In the genomic region with DNA sequence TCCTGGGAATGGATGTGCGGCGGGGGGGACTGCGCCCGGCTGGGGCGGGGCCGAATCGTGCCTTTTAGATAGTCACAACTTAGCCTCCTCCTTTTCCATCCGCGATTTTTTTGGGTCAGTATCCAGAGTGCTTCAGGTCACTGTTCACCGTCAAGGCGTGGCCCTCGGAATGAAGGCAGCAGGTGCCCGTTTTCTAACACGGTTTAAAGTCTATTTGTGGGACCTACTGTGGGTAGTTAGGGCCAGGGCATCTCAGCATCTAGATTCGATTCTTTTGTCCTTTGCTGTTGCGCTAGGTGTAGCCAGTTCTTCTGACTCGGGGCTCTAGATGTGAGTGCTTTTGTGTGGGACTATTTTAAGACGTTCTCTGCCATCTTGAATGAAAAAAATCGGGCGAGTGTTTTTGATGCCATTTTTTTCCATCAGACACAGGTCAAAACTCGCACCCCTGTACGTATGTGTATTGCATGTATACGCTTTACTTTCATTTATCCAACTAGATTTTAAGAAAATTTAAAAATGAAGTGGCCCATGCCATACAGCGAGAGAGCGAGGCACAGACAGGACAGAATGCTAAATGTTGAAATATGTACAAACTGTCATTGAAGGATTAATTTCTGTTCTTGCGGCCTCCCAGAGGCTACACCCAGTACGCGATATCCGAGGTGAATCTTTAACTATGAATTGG, we compare ENCODE assay signal across 8 cellular contexts. TPM values are rescaled to one million over a fixed set of nuclear protein-coding genes. Genes with fewer than 3 reads are reported as not detected.
A peak's percentile ranks its signal among the peaks of the same experiment; 100 is the strongest.
DNase-seq lines count a peak whose midpoint lies in the region; ATAC-seq lines count a peak whose summit lies in the region.

No MANE protein-coding gene starts in this region.

- H3K27ac Mint-ChIP-seq in effector memory CD8-positive, alpha-beta T cell, result peak overlapping the region; percentile 78 to 86

- DNase-seq in COR-L47 (lab: John Stamatoyannopoulos, UW), result peak; percentile 69
- DNase-seq in NCI-H1092 (lab: John Stamatoyannopoulos, UW), result peak; percentile 40
- peak in 3 of 5 experiments; percentile 4 to 78 (median 38) for DNase-seq in T-helper 2 cell
- peak in 2 of 3 experiments; percentile 29 to 42 for DNase-seq in effector memory CD8-positive, alpha-beta T cell
- DNase-seq in aorta, result no peak

- peaks cover 15% of the 10 kb centered on the region for H3K36me3 Mint-ChIP-seq in effector memory CD8-positive, alpha-beta T cell (ENCODE audit: insufficient read depth)

- peak overlapping the region; percentile 79 to 90 for H3K4me3 Mint-ChIP-seq in effector memory CD8-positive, alpha-beta T cell

- H3K4me3 ChIP-seq in muscle layer of duodenum (ENCODE audit: low read depth in 1 of 2, low read length in 2 of 2) (peak overlapping the region; percentile 93 to 96), aorta (ENCODE audit: low read length in 2 of 2) (peak overlapping the region; percentile 52 to 76)

- H3K9me3 ChIP-seq in muscle layer of duodenum (ENCODE audit: control insufficient read depth in 1 of 2, low read length in 2 of 2), result no peaks in the 10 kb centered on the region
- H3K9me3 ChIP-seq in aorta (ENCODE audit: control insufficient read depth, low read length), result no peaks in the 10 kb centered on the region

- intact Hi-C loops in aorta (cut with DNase I), result loop anchor here (5.0 kb wide), 3 partner anchors 86 to 119 kb away; no protein-coding TSS in a partner anchor

- no peaks in the 10 kb centered on the region for H3K27me3 ChIP-seq in muscle layer of duodenum (ENCODE audit: low read depth, low read length)
- H3K27me3 ChIP-seq in aorta (ENCODE audit: control insufficient read depth in 1 of 2, insufficient read depth in 2 of 2, low read length in 1 of 2), result no peaks in the 10 kb centered on the region

- peak; percentile 0 for ATAC-seq in GM21423 (IDR thresholded peaks at IDR 0.05; ENCODE audit: unreplicated experiment)
- ATAC-seq in effector memory CD8-positive, alpha-beta T cell (replicated peaks), result peak; percentile 3
- ATAC-seq in aorta (ENCODE audit: low FRiP score), result no peak
- no peak for ATAC-seq in HG02588 (IDR thresholded peaks at IDR 0.05; ENCODE audit: unreplicated experiment)

- H3K4me1 ChIP-seq in muscle layer of duodenum (ENCODE audit: control insufficient read depth in 1 of 2, insufficient read depth in 2 of 2, low read length in 2 of 2) (peaks cover 0 to 34% of the 10 kb centered on the region in 2 donors), aorta (ENCODE audit: control insufficient read depth in 1 of 2, insufficient read depth in 2 of 2, low read length in 2 of 2) (peaks cover 0 to 2% of the 10 kb centered on the region in 2 donors)

- peaks cover 12 to 24% of the 10 kb centered on the region in 2 donors for H3K4me1 Mint-ChIP-seq in effector memory CD8-positive, alpha-beta T cell (ENCODE audit: low read depth in 2 of 2)

- H3K9me3 Mint-ChIP-seq in effector memory CD8-positive, alpha-beta T cell, result no peaks in the 10 kb centered on the region

- H3K27ac ChIP-seq in muscle layer of duodenum (ENCODE audit: low read length) (peak overlapping the region; percentile 96), aorta (ENCODE audit: low read depth in 1 of 2, low read length in 2 of 2) (peak overlapping the region; percentile 51 to 97)

- H3K36me3 ChIP-seq in muscle layer of duodenum (ENCODE audit: control insufficient read depth in 1 of 2, insufficient read depth in 2 of 2, low read length in 2 of 2) (no peaks in the 10 kb centered on the region), aorta (ENCODE audit: control insufficient read depth in 1 of 2, insufficient read depth in 2 of 2, low read length in 1 of 2) (no peaks in the 10 kb centered on the region)

- H3K27me3 Mint-ChIP-seq in effector memory CD8-positive, alpha-beta T cell, result peaks cover 0 to 6% of the 10 kb centered on the region in 2 donors

- 0% methylated on average over 29 of the region's 29 CpGs for WGBS in aorta, 2 donors

RNA-seq across cellular contexts. Expression of gene VEZT, which starts 0.7 kb away (rescaled TPM):
- 100 to 1,000 TPM in 1 of 2 donors, 10 to 100 TPM in 1; 81.0 to 103 TPM for total RNA-seq in aorta
- polyA plus RNA-seq in aorta, result 10 to 100 TPM; 39.0 to 56.8 TPM

RNA-seq across cellular contexts. Expression of gene FGD6, which starts 1.0 kb away (rescaled TPM):
- total RNA-seq in aorta, result 10 to 100 TPM in 1 of 2 donors, 1 to 10 TPM in 1; 8.9 to 15.5 TPM
- polyA plus RNA-seq in aorta, result 1 to 10 TPM in 1 of 2 donors, under 1 TPM in 1; 0.95 to 1.4 TPM

Comparison
In these comparisons a context has a peak if more than half of its experiments do, and no peak if none do; other contexts are left out.
1. DNase-seq: peak in COR-L47 (single experiment), NCI-H1092 (single experiment), T-helper 2 cell (3 of 5) and effector memory CD8-positive, alpha-beta T cell (2 of 3); none in aorta (0 of 2).
2. ATAC-seq: peak in GM21423 (single experiment) and effector memory CD8-positive, alpha-beta T cell (single experiment); none in aorta (single experiment) and HG02588 (single experiment).